ENCODE assay signal across 1 cellular context in genomic region chr5:138273834-138274188, GRCh38.
TF ChIP-seq lines count a peak whose summit lies in the region.

No MANE protein-coding gene starts in this region.

TF ChIP-seq in WTC11, 78 proteins besides CTCF, POLR2A, EP300 and RAD21 (continued from another document):
- TF ChIP-seq ZSCAN18 (CRISPR knock-in tag; IDR thresholded peaks at IDR 0.05) (no peak), ZNF219 (CRISPR knock-in tag; IDR thresholded peaks at IDR 0.05; ENCODE audit: borderline replicate concordance) (no peak), NFE2L1 (CRISPR knock-in tag; IDR thresholded peaks at IDR 0.05) (no peak), ZNF121 (CRISPR knock-in tag; IDR thresholded peaks at IDR 0.05) (no peak)
TF ChIP-seq in WTC11: peak in this region for 0.
